In genomic region chr18:657998-658946, GRCh38 we compare ENCODE assay signal across 1 cellular context.
TF ChIP-seq lines count a peak whose summit lies in the region.

No MANE protein-coding gene starts in this region.

TF ChIP-seq in HepG2, 621 proteins besides CTCF, POLR2A, EP300 and RAD21 (continued from another document and continues in another):
- TF ChIP-seq ZNF281 (CRISPR knock-in tag; IDR thresholded peaks at IDR 0.05; ENCODE audit: borderline replicate concordance) (peak; percentile 93), IKZF1 (IDR thresholded peaks at IDR 0.05) (no peak), ZNF350 (CRISPR knock-in tag; IDR thresholded peaks at IDR 0.05; ENCODE audit: borderline replicate concordance, low read depth) (peak; percentile 61; the same call in 1 of the 2 replicates), ZNF747 (CRISPR knock-in tag; IDR thresholded peaks at IDR 0.05; ENCODE audit: borderline replicate concordance) (0 out of 2 replicates have a peak, but pooled peaks have one; percentile 67), DDIT3 (CRISPR knock-in tag; IDR thresholded peaks at IDR 0.05) (no peak), ONECUT2 (CRISPR knock-in tag; IDR thresholded peaks at IDR 0.05) (0 out of 2 replicates have a peak, but pooled peaks have one; percentile 2), KDM4B (CRISPR knock-in tag; IDR thresholded peaks at IDR 0.05) (peak; percentile 54; the same call in 1 of the 2 replicates), CERS6 (CRISPR knock-in tag; IDR thresholded peaks at IDR 0.05) (no peak), ZNF512B (CRISPR knock-in tag; IDR thresholded peaks at IDR 0.05; ENCODE audit: borderline replicate concordance) (no peak), SP2 (CRISPR knock-in tag; IDR thresholded peaks at IDR 0.05) (peak; percentile 9; the same call in 1 of the 2 replicates), IKZF5 (CRISPR knock-in tag; IDR thresholded peaks at IDR 0.05) (no peak; the same call in 1 of the 2 replicates), KLF12 (CRISPR knock-in tag; IDR thresholded peaks at IDR 0.05; ENCODE audit: borderline replicate concordance) (no peak), PRMT3 (CRISPR knock-in tag; IDR thresholded peaks at IDR 0.05; ENCODE audit: borderline replicate concordance, low read depth) (no peak), PHB2 (IDR thresholded peaks at IDR 0.05; ENCODE audit: partially characterized antibody) (no peak), KMT2A (CRISPR knock-in tag; IDR thresholded peaks at IDR 0.05) (no peak; the same call in 1 of the 2 replicates), ZNF768 (CRISPR knock-in tag; IDR thresholded peaks at IDR 0.05) (peak; percentile 54; the same call in 1 of the 2 replicates), RBM22 (optimal IDR thresholded peaks at IDR 0.05; ENCODE audit: low read length) (peak; percentile 66), POLR2AphosphoS2 (IDR thresholded peaks at IDR 0.05; ENCODE audit: low read depth, low read length) (no peak), ZNF879 (CRISPR knock-in tag; IDR thresholded peaks at IDR 0.05) (no peak), CBFB (CRISPR knock-in tag; IDR thresholded peaks at IDR 0.05) (no peak; the same call in 1 of the 2 replicates), ZSCAN25 (CRISPR knock-in tag; IDR thresholded peaks at IDR 0.05) (no peak), ZBTB46 (CRISPR knock-in tag; IDR thresholded peaks at IDR 0.05; ENCODE audit: borderline replicate concordance) (no peak), RORA (CRISPR knock-in tag; IDR thresholded peaks at IDR 0.05) (no peak), AKAP8 (CRISPR knock-in tag; IDR thresholded peaks at IDR 0.05) (peak; percentile 65; the same call in 1 of the 2 replicates), GLI4 (CRISPR knock-in tag; IDR thresholded peaks at IDR 0.05; ENCODE audit: borderline replicate concordance) (no peak), SKIL (CRISPR knock-in tag; IDR thresholded peaks at IDR 0.05; ENCODE audit: borderline replicate concordance) (peak; percentile 78), HMG20A (CRISPR knock-in tag; IDR thresholded peaks at IDR 0.05; ENCODE audit: borderline replicate concordance) (peak; percentile 45; the same call in 1 of the 2 replicates), HOXA3 (CRISPR knock-in tag; IDR thresholded peaks at IDR 0.05) (peak; percentile 58), ZNF570 (CRISPR knock-in tag; IDR thresholded peaks at IDR 0.05; ENCODE audit: borderline replicate concordance) (no peak), MNT (IDR thresholded peaks at IDR 0.05) (peak; percentile 9; the same call in 1 of the 2 replicates), DBP (CRISPR knock-in tag; IDR thresholded peaks at IDR 0.05; ENCODE audit: not compliant biosample characterization) (peak; percentile 75), ZFP82 (CRISPR knock-in tag; IDR thresholded peaks at IDR 0.05; ENCODE audit: borderline replicate concordance) (peak; percentile 64; the same call in 1 of the 2 replicates), BRCA1 (CRISPR knock-in tag; IDR thresholded peaks at IDR 0.05) (no peak), ZSCAN20 (CRISPR knock-in tag; IDR thresholded peaks at IDR 0.05; ENCODE audit: borderline replicate concordance) (peak; percentile 80; the same call in 1 of the 2 replicates), ZNF670 (CRISPR knock-in tag; IDR thresholded peaks at IDR 0.05; ENCODE audit: borderline replicate concordance) (peak; percentile 58; the same call in 1 of the 2 replicates), HMG20B (CRISPR knock-in tag; conservative IDR thresholded peaks at IDR 0.05) (no peak), ZNF224 (CRISPR knock-in tag; IDR thresholded peaks at IDR 0.05) (peak; percentile 68; the same call in 1 of the 2 replicates), ZNF556 (CRISPR knock-in tag; IDR thresholded peaks at IDR 0.05; ENCODE audit: borderline replicate concordance) (no peak), KLF15 (CRISPR knock-in tag; IDR thresholded peaks at IDR 0.05; ENCODE audit: borderline replicate concordance) (peak; percentile 30; the same call in 1 of the 2 replicates), HINFP (CRISPR knock-in tag; IDR thresholded peaks at IDR 0.05; ENCODE audit: low read depth) (no peak), ZNF761 (CRISPR knock-in tag; conservative IDR thresholded peaks at IDR 0.05) (no peak), ZNF44 (CRISPR knock-in tag; IDR thresholded peaks at IDR 0.05) (0 out of 2 replicates have a peak, but pooled peaks have one; percentile 25), ZNF430 (CRISPR knock-in tag; IDR thresholded peaks at IDR 0.05) (peak; percentile 87), HDAC2 (CRISPR knock-in tag; IDR thresholded peaks at IDR 0.05) (no peak; the same call in 1 of the 2 replicates), ZMYM4 (CRISPR knock-in tag; IDR thresholded peaks at IDR 0.05) (peak; percentile 20; the same call in 1 of the 2 replicates), SNAI1 (CRISPR knock-in tag; IDR thresholded peaks at IDR 0.05; ENCODE audit: borderline replicate concordance) (0 out of 2 replicates have a peak, but pooled peaks have one; percentile 32), ZSCAN31 (CRISPR knock-in tag; IDR thresholded peaks at IDR 0.05; ENCODE audit: low read depth) (peak; percentile 60), POLR2AphosphoS5 (IDR thresholded peaks at IDR 0.05; ENCODE audit: low read depth, low read length) (peak; percentile 77), ZNF674 (CRISPR knock-in tag; IDR thresholded peaks at IDR 0.05; ENCODE audit: low read depth) (no peak), HOXA9 (CRISPR knock-in tag; IDR thresholded peaks at IDR 0.05; ENCODE audit: borderline replicate concordance) (no peak; the same call in 1 of the 2 replicates), NFKB2 (CRISPR knock-in tag; IDR thresholded peaks at IDR 0.05; ENCODE audit: borderline replicate concordance) (peak; percentile 47; the same call in 1 of the 2 replicates), EEA1 (CRISPR knock-in tag; IDR thresholded peaks at IDR 0.05; ENCODE audit: borderline replicate concordance) (no peak), ZBTB38 (CRISPR knock-in tag; IDR thresholded peaks at IDR 0.05) (peak; percentile 15; the same call in 1 of the 2 replicates)
